8 cellular contexts compared by ENCODE assay signal in the genomic region with DNA sequence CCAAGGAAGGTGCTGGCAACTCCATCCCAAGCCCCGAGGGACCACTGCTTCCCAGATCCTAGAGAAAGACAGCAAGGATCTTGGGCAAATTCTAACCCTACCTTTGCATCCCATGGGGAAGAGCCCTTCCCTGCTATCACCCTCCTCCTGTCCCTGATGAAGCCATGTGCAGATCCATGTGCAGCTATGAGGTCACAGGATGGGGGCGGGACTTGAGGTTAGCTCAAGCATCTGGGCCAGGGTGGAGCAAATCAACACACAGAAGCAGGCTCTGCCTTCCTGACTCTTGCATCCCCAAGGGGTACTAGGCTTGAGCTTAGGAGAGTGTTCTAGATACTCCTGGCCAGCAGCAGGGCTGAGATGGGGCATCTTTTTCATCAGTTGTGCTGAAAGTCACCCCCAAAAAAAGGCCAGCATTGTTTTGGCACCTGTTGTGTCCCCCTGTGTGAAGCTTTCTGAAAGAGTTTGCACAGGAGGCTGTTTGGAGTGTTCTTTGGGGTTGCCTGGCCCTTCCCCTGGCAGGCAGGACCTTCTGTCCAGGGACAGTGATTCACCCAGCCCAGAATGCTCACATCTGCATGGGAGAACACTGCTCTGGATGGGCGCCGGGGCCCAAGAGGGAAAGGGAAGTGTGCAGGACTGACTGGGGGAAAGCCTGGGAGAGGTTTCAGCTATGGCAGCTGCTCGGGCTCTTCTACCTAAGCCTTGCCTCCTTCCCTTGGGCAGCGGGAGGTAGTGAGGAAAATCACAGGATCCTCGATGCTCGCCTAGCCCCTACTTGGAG. TPM values are rescaled to one million over a fixed set of nuclear protein-coding genes. Genes with fewer than 3 reads are reported as not detected.
DNase-seq lines count a peak whose midpoint lies in the region; ATAC-seq and TF ChIP-seq lines count a peak whose summit lies in the region.

No MANE protein-coding gene starts in this region.

- ATAC-seq in GM19463 (IDR thresholded peaks at IDR 0.05; ENCODE audit: unreplicated experiment): peak; percentile 17
- ATAC-seq in activated naive CD8-positive, alpha-beta T cell treated with anti-CD3 and anti-CD28 coated beads, Interleukin-2, amount 10 ng/mL, durations not matched to agents 7 days and 5 days (ENCODE audit: low read depth): peak; percentile 68
- no peak for ATAC-seq in HG03108 (IDR thresholded peaks at IDR 0.05; ENCODE audit: unreplicated experiment)

- no peak for TF ChIP-seq EP300 in suprapubic skin (IDR thresholded peaks at IDR 0.05)

- peaks cover 2% of the 10 kb centered on the region for H3K27me3 Mint-ChIP-seq in activated naive CD8-positive, alpha-beta T cell treated with anti-CD3 and anti-CD28 coated beads, Interleukin-2, amount 10 ng/mL, durations not matched to agents 7 days and 5 days

- no peaks in the 10 kb centered on the region for H3K36me3 ChIP-seq in suprapubic skin

- peaks cover 4% of the 10 kb centered on the region for H3K36me3 Mint-ChIP-seq in activated naive CD8-positive, alpha-beta T cell treated with anti-CD3 and anti-CD28 coated beads, Interleukin-2, amount 10 ng/mL, durations not matched to agents 7 days and 5 days

- H3K4me1 ChIP-seq in suprapubic skin: peaks cover 62% of the 10 kb centered on the region

- no peaks in the 10 kb centered on the region for H3K9me3 ChIP-seq in suprapubic skin

- no peak for TF ChIP-seq POLR2A in suprapubic skin (IDR thresholded peaks at IDR 0.05)

- peak overlapping the region; percentile 99 for H3K27ac ChIP-seq in suprapubic skin

- H3K4me1 Mint-ChIP-seq in activated naive CD8-positive, alpha-beta T cell treated with anti-CD3 and anti-CD28 coated beads, Interleukin-2, amount 10 ng/mL, durations not matched to agents 7 days and 5 days: peaks cover 49% of the 10 kb centered on the region

- in situ Hi-C loops in GM13977 (cut with MboI; ENCODE audit: low pct_unique_long_range_greater_than_20kb, low sequenced_read_pairs, unreplicated experiment) (no loop called here), GM13976 (cut with MboI; ENCODE audit: low sequenced_read_pairs, unreplicated experiment) (no loop called here)

- 83% methylated on average over 7 of the region's 8 CpGs for WGBS in suprapubic skin

- no peak overlapping the region for H3K4me3 ChIP-seq in suprapubic skin

- TF ChIP-seq CTCF in suprapubic skin (IDR thresholded peaks at IDR 0.05) (no peak), GM13977 (IDR thresholded peaks at IDR 0.05; ENCODE audit: extremely low read depth, insufficient read depth, missing control alignments) (no peak), GM13976 (IDR thresholded peaks at IDR 0.05; ENCODE audit: borderline replicate concordance, control extremely low read depth, extremely low read depth, insufficient read depth, missing control alignments) (no peak)

- DNase-seq in SIG-M5 treated with dmso at 0.1 percent for 504 hours (lab: John Stamatoyannopoulos, UW; ENCODE audit: unreplicated experiment) (peak; percentile 34), kidney tubule cell (ENCODE audit: low spot score) (peak; percentile 50), suprapubic skin (ENCODE audit: low spot score in 2 of 2) (peak; percentile 90 to 92), GM13977 (ENCODE audit: low spot score) (no peak), GM13976 (ENCODE audit: low spot score) (no peak)
- peak; percentile 64 for DNase-seq in activated naive CD8-positive, alpha-beta T cell treated with anti-CD3 and anti-CD28 coated beads, Interleukin-2, amount 10 ng/mL, durations not matched to agents 7 days and 5 days

- no peaks in the 10 kb centered on the region for H3K27me3 ChIP-seq in suprapubic skin

- H3K9me3 Mint-ChIP-seq in activated naive CD8-positive, alpha-beta T cell treated with anti-CD3 and anti-CD28 coated beads, Interleukin-2, amount 10 ng/mL, durations not matched to agents 7 days and 5 days: no peaks in the 10 kb centered on the region

- POLR2A ChIA-PET in activated naive CD8-positive, alpha-beta T cell treated with anti-CD3 and anti-CD28 coated beads, Interleukin-2, amount 10 ng/mL, durations not matched to agents 7 days and 5 days (lab: Charles Lee): interaction anchor here (2.1 to 9.8 kb wide), 2 partner anchors 34 to 62 kb away, joined by 9 to 317 read pairs; no protein-coding TSS in a partner anchor

- peak overlapping the region; percentile 58 for H3K27ac Mint-ChIP-seq in activated naive CD8-positive, alpha-beta T cell treated with anti-CD3 and anti-CD28 coated beads, Interleukin-2, amount 10 ng/mL, durations not matched to agents 7 days and 5 days

- peak overlapping the region; percentile 16 for H3K4me3 Mint-ChIP-seq in activated naive CD8-positive, alpha-beta T cell treated with anti-CD3 and anti-CD28 coated beads, Interleukin-2, amount 10 ng/mL, durations not matched to agents 7 days and 5 days

RNA-seq across cellular contexts. Expression of a gene that starts 50.8 kb away (rescaled TPM):
- 10 to 100 TPM; 62.0 to 69.2 TPM for total RNA-seq in activated naive CD8-positive, alpha-beta T cell treated with anti-CD3 and anti-CD28 coated beads, Interleukin-2, amount 10 ng/mL, durations not matched to agents 7 days and 5 days
- 10 to 100 TPM in 3 of 4 donors, 1 to 10 TPM in 1; 8.2 to 17.5 (median 14.5) TPM for total RNA-seq in suprapubic skin

Comparison
In these comparisons a context has a peak if more than half of its experiments do, and no peak if none do; other contexts are left out.
1. DNase-seq: peak in SIG-M5 treated with dmso at 0.1 percent for 504 hours (single experiment), activated naive CD8-positive, alpha-beta T cell treated with anti-CD3 and anti-CD28 coated beads, Interleukin-2, amount 10 ng/mL, durations not matched to agents 7 days and 5 days (single experiment), kidney tubule cell (single experiment) and suprapubic skin (2 of 2); none in GM13977 (single experiment) and GM13976 (single experiment).